1 cellular context compared by ENCODE assay signal in the genomic region with DNA sequence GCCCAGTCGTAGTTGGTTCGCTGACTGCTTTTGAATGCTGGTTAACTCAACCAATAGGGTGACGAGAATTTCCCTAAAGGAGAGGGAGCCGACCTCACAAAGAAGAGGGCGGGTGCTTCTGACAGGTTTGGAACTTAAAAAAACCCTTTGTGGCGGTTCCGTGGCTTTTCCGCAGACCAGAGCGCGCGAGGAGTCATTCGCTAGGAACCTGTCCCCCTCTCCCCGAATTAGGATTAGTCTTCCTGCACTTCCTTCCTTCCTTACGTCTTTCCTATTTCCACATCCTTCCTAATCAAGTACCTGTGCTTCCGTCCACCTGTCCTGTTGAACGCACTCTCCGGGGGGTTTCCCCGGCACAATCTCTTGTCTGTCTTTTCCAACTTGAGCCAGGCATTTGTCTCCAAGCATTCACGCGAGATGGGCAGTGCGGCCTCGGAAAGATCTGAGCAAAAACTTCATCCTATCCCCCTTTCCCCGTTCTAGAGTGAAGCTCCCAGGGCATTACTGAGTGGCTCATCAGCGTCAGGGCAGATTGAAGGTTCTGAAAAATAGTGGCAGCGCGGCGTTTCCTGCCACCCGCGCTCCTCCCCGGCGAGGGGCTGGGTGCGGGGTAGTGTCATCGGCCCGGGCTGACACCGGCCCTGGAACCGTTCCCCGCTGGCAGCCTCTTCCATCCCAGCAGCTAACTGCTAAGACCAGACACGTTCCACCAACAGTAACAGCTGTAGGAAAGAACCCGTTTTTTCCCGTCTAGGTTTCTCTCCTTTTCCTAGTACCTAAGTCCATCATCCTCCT.
TF ChIP-seq lines count a peak whose summit lies in the region.

No MANE protein-coding gene starts in this region.

TF ChIP-seq in HepG2, 621 proteins besides CTCF, POLR2A, EP300 and RAD21 (continued from another document and continues in another):
- TF ChIP-seq, protein P1, sequence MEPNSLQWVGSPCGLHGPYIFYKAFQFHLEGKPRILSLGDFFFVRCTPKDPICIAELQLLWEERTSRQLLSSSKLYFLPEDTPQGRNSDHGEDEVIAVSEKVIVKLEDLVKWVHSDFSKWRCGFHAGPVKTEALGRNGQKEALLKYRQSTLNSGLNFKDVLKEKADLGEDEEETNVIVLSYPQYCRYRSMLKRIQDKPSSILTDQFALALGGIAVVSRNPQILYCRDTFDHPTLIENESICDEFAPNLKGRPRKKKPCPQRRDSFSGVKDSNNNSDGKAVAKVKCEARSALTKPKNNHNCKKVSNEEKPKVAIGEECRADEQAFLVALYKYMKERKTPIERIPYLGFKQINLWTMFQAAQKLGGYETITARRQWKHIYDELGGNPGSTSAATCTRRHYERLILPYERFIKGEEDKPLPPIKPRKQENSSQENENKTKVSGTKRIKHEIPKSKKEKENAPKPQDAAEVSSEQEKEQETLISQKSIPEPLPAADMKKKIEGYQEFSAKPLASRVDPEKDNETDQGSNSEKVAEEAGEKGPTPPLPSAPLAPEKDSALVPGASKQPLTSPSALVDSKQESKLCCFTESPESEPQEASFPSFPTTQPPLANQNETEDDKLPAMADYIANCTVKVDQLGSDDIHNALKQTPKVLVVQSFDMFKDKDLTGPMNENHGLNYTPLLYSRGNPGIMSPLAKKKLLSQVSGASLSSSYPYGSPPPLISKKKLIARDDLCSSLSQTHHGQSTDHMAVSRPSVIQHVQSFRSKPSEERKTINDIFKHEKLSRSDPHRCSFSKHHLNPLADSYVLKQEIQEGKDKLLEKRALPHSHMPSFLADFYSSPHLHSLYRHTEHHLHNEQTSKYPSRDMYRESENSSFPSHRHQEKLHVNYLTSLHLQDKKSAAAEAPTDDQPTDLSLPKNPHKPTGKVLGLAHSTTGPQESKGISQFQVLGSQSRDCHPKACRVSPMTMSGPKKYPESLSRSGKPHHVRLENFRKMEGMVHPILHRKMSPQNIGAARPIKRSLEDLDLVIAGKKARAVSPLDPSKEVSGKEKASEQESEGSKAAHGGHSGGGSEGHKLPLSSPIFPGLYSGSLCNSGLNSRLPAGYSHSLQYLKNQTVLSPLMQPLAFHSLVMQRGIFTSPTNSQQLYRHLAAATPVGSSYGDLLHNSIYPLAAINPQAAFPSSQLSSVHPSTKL (CRISPR knock-in tag; IDR thresholded peaks at IDR 0.05), result peak; percentile 6; the same call in 1 of the 2 replicates
- TF ChIP-seq BORCS8-MEF2B (CRISPR knock-in tag; IDR thresholded peaks at IDR 0.05), result peak; percentile 26; the same call in 1 of the 2 replicates
- TF ChIP-seq NFKB2 (CRISPR knock-in tag; IDR thresholded peaks at IDR 0.05; ENCODE audit: borderline replicate concordance), result peak; percentile 66; the same call in 1 of the 2 replicates
- TF ChIP-seq YY1 (IDR thresholded peaks at IDR 0.05; ENCODE audit: insufficient read depth, insufficient replicate concordance, low read depth, low read length), result no peak
- no peak for TF ChIP-seq ZNF569 (CRISPR knock-in tag; IDR thresholded peaks at IDR 0.05; ENCODE audit: borderline replicate concordance)
- TF ChIP-seq CSRNP1 (CRISPR knock-in tag; IDR thresholded peaks at IDR 0.05), result no peak
- no peak; the same call in 1 of the 2 replicates for TF ChIP-seq ZNF747 (CRISPR knock-in tag; IDR thresholded peaks at IDR 0.05; ENCODE audit: borderline replicate concordance)
- TF ChIP-seq ZNF792 (CRISPR knock-in tag; IDR thresholded peaks at IDR 0.05), result peak; percentile 62
- TF ChIP-seq NFE2 (CRISPR knock-in tag; IDR thresholded peaks at IDR 0.05), result no peak
- TF ChIP-seq ZNF101 (CRISPR knock-in tag; IDR thresholded peaks at IDR 0.05; ENCODE audit: borderline replicate concordance, low read depth), result no peak
- no peak; the same call in 1 of the 2 replicates for TF ChIP-seq ZNF614 (CRISPR knock-in tag; IDR thresholded peaks at IDR 0.05; ENCODE audit: borderline replicate concordance)
- no peak for TF ChIP-seq ZNF7 (CRISPR knock-in tag; IDR thresholded peaks at IDR 0.05)
- TF ChIP-seq, protein P2, sequence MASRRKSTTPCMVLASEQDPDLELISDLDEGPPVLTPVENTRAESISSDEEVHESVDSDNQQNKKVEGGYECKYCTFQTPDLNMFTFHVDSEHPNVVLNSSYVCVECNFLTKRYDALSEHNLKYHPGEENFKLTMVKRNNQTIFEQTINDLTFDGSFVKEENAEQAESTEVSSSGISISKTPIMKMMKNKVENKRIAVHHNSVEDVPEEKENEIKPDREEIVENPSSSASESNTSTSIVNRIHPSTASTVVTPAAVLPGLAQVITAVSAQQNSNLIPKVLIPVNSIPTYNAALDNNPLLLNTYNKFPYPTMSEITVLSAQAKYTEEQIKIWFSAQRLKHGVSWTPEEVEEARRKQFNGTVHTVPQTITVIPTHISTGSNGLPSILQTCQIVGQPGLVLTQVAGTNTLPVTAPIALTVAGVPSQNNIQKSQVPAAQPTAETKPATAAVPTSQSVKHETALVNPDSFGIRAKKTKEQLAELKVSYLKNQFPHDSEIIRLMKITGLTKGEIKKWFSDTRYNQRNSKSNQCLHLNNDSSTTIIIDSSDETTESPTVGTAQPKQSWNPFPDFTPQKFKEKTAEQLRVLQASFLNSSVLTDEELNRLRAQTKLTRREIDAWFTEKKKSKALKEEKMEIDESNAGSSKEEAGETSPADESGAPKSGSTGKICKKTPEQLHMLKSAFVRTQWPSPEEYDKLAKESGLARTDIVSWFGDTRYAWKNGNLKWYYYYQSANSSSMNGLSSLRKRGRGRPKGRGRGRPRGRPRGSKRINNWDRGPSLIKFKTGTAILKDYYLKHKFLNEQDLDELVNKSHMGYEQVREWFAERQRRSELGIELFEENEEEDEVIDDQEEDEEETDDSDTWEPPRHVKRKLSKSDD (CRISPR knock-in tag; IDR thresholded peaks at IDR 0.05; ENCODE audit: low read depth), result no peak
- peak; percentile 66; the same call in 1 of the 2 replicates for TF ChIP-seq ZNF317 (CRISPR knock-in tag; IDR thresholded peaks at IDR 0.05)
- TF ChIP-seq, protein P3, sequence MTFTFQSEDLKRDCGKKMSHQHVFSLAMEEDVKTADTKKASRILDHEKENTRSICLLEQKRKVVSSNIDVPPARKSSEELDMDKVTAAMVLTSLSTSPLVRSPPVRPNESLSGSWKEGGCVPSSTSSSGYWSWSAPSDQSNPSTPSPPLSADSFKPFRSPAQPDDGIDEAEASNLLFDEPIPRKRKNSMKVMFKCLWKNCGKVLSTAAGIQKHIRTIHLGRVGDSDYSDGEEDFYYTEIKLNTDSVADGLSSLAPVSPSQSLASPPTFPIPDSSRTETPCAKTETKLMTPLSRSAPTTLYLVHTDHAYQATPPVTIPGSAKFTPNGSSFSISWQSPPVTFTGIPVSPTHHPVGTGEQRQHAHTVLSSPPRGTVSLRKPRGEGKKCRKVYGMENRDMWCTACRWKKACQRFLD (CRISPR knock-in tag; IDR thresholded peaks at IDR 0.05; ENCODE audit: borderline replicate concordance), result no peak
- TF ChIP-seq, protein P4, sequence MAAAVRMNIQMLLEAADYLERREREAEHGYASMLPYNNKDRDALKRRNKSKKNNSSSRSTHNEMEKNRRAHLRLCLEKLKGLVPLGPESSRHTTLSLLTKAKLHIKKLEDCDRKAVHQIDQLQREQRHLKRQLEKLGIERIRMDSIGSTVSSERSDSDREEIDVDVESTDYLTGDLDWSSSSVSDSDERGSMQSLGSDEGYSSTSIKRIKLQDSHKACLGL (CRISPR knock-in tag; IDR thresholded peaks at IDR 0.05), result peak; percentile 27; the same call in 1 of the 2 replicates
- TF ChIP-seq SALL1 (CRISPR knock-in tag; IDR thresholded peaks at IDR 0.05), result peak; percentile 67
- TF ChIP-seq ZHX2 (IDR thresholded peaks at IDR 0.05; ENCODE audit: low read depth), result no peak
- no peak for TF ChIP-seq ZHX2 (CRISPR knock-in tag; IDR thresholded peaks at IDR 0.05; ENCODE audit: borderline replicate concordance)
- 0 out of 2 replicates have a peak, but pooled peaks have one; percentile 45 for TF ChIP-seq ZNF710 (CRISPR knock-in tag; IDR thresholded peaks at IDR 0.05; ENCODE audit: borderline replicate concordance)
- no peak for TF ChIP-seq AKAP8 (CRISPR knock-in tag; IDR thresholded peaks at IDR 0.05)
- TF ChIP-seq, protein P5, sequence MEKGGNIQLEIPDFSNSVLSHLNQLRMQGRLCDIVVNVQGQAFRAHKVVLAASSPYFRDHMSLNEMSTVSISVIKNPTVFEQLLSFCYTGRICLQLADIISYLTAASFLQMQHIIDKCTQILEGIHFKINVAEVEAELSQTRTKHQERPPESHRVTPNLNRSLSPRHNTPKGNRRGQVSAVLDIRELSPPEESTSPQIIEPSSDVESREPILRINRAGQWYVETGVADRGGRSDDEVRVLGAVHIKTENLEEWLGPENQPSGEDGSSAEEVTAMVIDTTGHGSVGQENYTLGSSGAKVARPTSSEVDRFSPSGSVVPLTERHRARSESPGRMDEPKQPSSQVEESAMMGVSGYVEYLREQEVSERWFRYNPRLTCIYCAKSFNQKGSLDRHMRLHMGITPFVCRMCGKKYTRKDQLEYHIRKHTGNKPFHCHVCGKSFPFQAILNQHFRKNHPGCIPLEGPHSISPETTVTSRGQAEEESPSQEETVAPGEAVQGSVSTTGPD (CRISPR knock-in tag; IDR thresholded peaks at IDR 0.05), result 0 out of 2 replicates have a peak, but pooled peaks have one; percentile 18
- TF ChIP-seq RFXAP (CRISPR knock-in tag; IDR thresholded peaks at IDR 0.05; ENCODE audit: borderline replicate concordance), result no peak
- TF ChIP-seq TCF12 (IDR thresholded peaks at IDR 0.05), result no peak
- TF ChIP-seq TCF12 (CRISPR knock-in tag; IDR thresholded peaks at IDR 0.05), result no peak; the same call in 1 of the 2 replicates
- TF ChIP-seq, protein P6, sequence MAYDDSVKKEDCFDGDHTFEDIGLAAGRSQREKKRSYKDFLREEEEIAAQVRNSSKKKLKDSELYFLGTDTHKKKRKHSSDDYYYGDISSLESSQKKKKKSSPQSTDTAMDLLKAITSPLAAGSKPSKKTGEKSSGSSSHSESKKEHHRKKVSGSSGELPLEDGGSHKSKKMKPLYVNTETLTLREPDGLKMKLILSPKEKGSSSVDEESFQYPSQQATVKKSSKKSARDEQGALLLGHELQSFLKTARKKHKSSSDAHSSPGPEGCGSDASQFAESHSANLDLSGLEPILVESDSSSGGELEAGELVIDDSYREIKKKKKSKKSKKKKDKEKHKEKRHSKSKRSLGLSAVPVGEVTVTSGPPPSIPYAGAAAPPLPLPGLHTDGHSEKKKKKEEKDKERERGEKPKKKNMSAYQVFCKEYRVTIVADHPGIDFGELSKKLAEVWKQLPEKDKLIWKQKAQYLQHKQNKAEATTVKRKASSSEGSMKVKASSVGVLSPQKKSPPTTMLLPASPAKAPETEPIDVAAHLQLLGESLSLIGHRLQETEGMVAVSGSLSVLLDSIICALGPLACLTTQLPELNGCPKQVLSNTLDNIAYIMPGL (CRISPR knock-in tag; IDR thresholded peaks at IDR 0.05; ENCODE audit: borderline replicate concordance in 1 of 2, low read depth in 1 of 2), result peak; percentile 17 to 49; a peak in 3 of 4 replicates
- TF ChIP-seq ARNTL (CRISPR knock-in tag; IDR thresholded peaks at IDR 0.05), result 0 out of 2 replicates have a peak, but pooled peaks have one; percentile 19
- peak; percentile 39; the same call in 1 of the 2 replicates for TF ChIP-seq KAT7 (CRISPR knock-in tag; IDR thresholded peaks at IDR 0.05; ENCODE audit: borderline replicate concordance)
